In genomic region chr17:50115744-50116143, GRCh38 we compare ENCODE assay signal across 1 cellular context.
TF ChIP-seq lines count a peak whose summit lies in the region.

No MANE protein-coding gene starts in this region.

TF ChIP-seq in HepG2, 621 proteins besides CTCF, POLR2A, EP300 and RAD21:
- peak; percentile 43 for TF ChIP-seq SRSF1 (optimal IDR thresholded peaks at IDR 0.05; ENCODE audit: low read depth, low read length)
- TF ChIP-seq ZC3H13 (CRISPR knock-in tag; IDR thresholded peaks at IDR 0.05): no peak
